In genomic region chr2:130864830-130865229, GRCh38 we compare ENCODE assay signal across 8 cellular contexts. TPM values are rescaled to one million over a fixed set of nuclear protein-coding genes. Genes with fewer than 3 reads are reported as not detected.
DNase-seq lines count a peak whose midpoint lies in the region; ATAC-seq and TF ChIP-seq lines count a peak whose summit lies in the region.

No MANE protein-coding gene starts in this region.

- H3K27ac ChIP-seq in osteoblast (ENCODE audit: low read depth, low read length) (no peak overlapping the region), smooth muscle cell (ENCODE audit: low read depth) (no peak overlapping the region)

- no peak for ATAC-seq in GM21529 (IDR thresholded peaks at IDR 0.05; ENCODE audit: unreplicated experiment)
- ATAC-seq in HG02678 (IDR thresholded peaks at IDR 0.05; ENCODE audit: unreplicated experiment): no peak

- no peaks in the 10 kb centered on the region for H3K79me2 ChIP-seq in osteoblast (ENCODE audit: insufficient read depth, low read length)
- no peaks in the 10 kb centered on the region for H3K79me2 ChIP-seq in smooth muscle cell (ENCODE audit: low read depth)

- H3K4me1 ChIP-seq in osteoblast (ENCODE audit: insufficient read depth, low read length) (no peaks in the 10 kb centered on the region), smooth muscle cell (ENCODE audit: low read depth) (no peaks in the 10 kb centered on the region)

- H4K20me1 ChIP-seq in osteoblast (ENCODE audit: insufficient read depth, low read length): no peaks in the 10 kb centered on the region
- no peaks in the 10 kb centered on the region for H4K20me1 ChIP-seq in smooth muscle cell (ENCODE audit: low read depth)

- no peaks in the 10 kb centered on the region for H3K9me3 ChIP-seq in osteoblast (ENCODE audit: low read depth, low read length)
- no peaks in the 10 kb centered on the region for H3K9me3 ChIP-seq in smooth muscle cell (replicated peaks; ENCODE audit: low read depth)

- 59% methylated on average over 5 of the region's 5 CpGs for WGBS in smooth muscle cell (ENCODE audit: low lambda C conversion rate)

- no peak overlapping the region for H3K9ac ChIP-seq in smooth muscle cell (ENCODE audit: low read depth)

- H2AFZ ChIP-seq in osteoblast (ENCODE audit: low read length) (no peak overlapping the region), smooth muscle cell (ENCODE audit: low read depth) (no peak overlapping the region)

- peak; percentile 2 for DNase-seq in HCEC 1CT
- DNase-seq in NCI-H2196 (lab: John Stamatoyannopoulos, UW; ENCODE audit: unreplicated experiment): peak; percentile 64
- DNase-seq in choroid plexus epithelial cell (ENCODE audit: low read depth): peak; percentile 96
- peak; percentile 34 for DNase-seq in osteoblast (ENCODE audit: insufficient read length, low spot score, missing footprints)
- DNase-seq in stimulated activated CD4-positive, alpha-beta T cell treated with anti-CD3 and anti-CD28 coated beads, Interleukin-2, amount 100 ng/mL, for 24 hours: no peak
- no peak for DNase-seq in smooth muscle cell (lab: John Stamatoyannopoulos, UW; ENCODE audit: unreplicated experiment)

- H3K4me3 ChIP-seq in choroid plexus epithelial cell (ENCODE audit: low read depth, low read length): no peak overlapping the region
- H3K4me3 ChIP-seq in osteoblast (ENCODE audit: insufficient read depth, low read length): no peak overlapping the region
- H3K4me3 ChIP-seq in smooth muscle cell: no peak overlapping the region

- H3F3A ChIP-seq in smooth muscle cell (ENCODE audit: low read depth): no peaks in the 10 kb centered on the region

- no peaks in the 10 kb centered on the region for H3K27me3 ChIP-seq in osteoblast (ENCODE audit: insufficient read depth, low read length)
- no peaks in the 10 kb centered on the region for H3K27me3 ChIP-seq in smooth muscle cell (ENCODE audit: low read depth)

- H3K36me3 ChIP-seq in osteoblast (ENCODE audit: insufficient read depth, low read length): no peaks in the 10 kb centered on the region
- no peaks in the 10 kb centered on the region for H3K36me3 ChIP-seq in smooth muscle cell (ENCODE audit: low read depth)

- H3K4me2 ChIP-seq in osteoblast (ENCODE audit: insufficient read depth, low read length): no peak overlapping the region
- no peak overlapping the region for H3K4me2 ChIP-seq in smooth muscle cell

- TF ChIP-seq CTCF in choroid plexus epithelial cell (conservative IDR thresholded peaks at IDR 0.05; ENCODE audit: low read depth, low read length) (no peak), osteoblast (IDR thresholded peaks at IDR 0.05; ENCODE audit: extremely low read depth, low read depth, low read length) (no peak), smooth muscle cell (IDR thresholded peaks at IDR 0.05; ENCODE audit: borderline replicate concordance, insufficient read depth, poor library complexity, severe bottlenecking) (no peak)

RNA-seq across cellular contexts. Expression of gene ARHGEF4, which starts 28.1 kb away (rescaled TPM):
- 3.6 and 7.7 TPM in 2 replicates for total RNA-seq in osteoblast
- total RNA-seq in smooth muscle cell: 11.4 and 16.0 TPM in 2 replicates
- polyA plus RNA-seq in smooth muscle cell: 13.0 and 14.9 TPM in 2 replicates

Comparison
In these comparisons a context has a peak if more than half of its experiments do, and no peak if none do; other contexts are left out.
1. DNase-seq: peak in HCEC 1CT (single experiment), NCI-H2196 (single experiment), choroid plexus epithelial cell (single experiment) and osteoblast (single experiment); none in stimulated activated CD4-positive, alpha-beta T cell treated with anti-CD3 and anti-CD28 coated beads, Interleukin-2, amount 100 ng/mL, for 24 hours (0 of 2) and smooth muscle cell (single experiment).